1 cellular context compared by ENCODE assay signal in genomic region chr3:45719761-45720487, GRCh38.
TF ChIP-seq lines count a peak whose summit lies in the region.

No MANE protein-coding gene starts in this region.

TF ChIP-seq in WTC11, 78 proteins besides CTCF, POLR2A, EP300 and RAD21 (continued from another document):
- TF ChIP-seq, protein P1, sequence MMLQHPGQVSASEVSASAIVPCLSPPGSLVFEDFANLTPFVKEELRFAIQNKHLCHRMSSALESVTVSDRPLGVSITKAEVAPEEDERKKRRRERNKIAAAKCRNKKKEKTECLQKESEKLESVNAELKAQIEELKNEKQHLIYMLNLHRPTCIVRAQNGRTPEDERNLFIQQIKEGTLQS (CRISPR knock-in tag; conservative IDR thresholded peaks at IDR 0.05): no peak
- TF ChIP-seq ELF4 (CRISPR knock-in tag; IDR thresholded peaks at IDR 0.05; ENCODE audit: low read depth) (no peak), AR (CRISPR knock-in tag; IDR thresholded peaks at IDR 0.05) (no peak), ETV6 (CRISPR knock-in tag; IDR thresholded peaks at IDR 0.05) (no peak), GTF2I (CRISPR knock-in tag; conservative IDR thresholded peaks at IDR 0.05) (no peak)
